ENCODE assay signal across 15 cellular contexts in genomic region chr1:117942293-117942692, GRCh38. TPM values are rescaled to one million over a fixed set of nuclear protein-coding genes. Genes with fewer than 3 reads are reported as not detected.
A peak's percentile ranks its signal among the peaks of the same experiment; 100 is the strongest.
DNase-seq lines count a peak whose midpoint lies in the region; ATAC-seq and TF ChIP-seq lines count a peak whose summit lies in the region.
"Had no signal": no experiment of that assay in that cellular context is flagged by ENCODE, and none has a peak within 500 bp of the region (broad histone marks: within the 10 kb centered on the region; RNA-seq: fewer than 3 reads in every experiment).

No MANE protein-coding gene starts in this region.

- no peak for TF ChIP-seq POLR2A in ovary (IDR thresholded peaks at IDR 0.05)

- peaks cover 89% of the 10 kb centered on the region for H3K36me3 ChIP-seq in osteoblast (ENCODE audit: insufficient read depth, low read length)
- H3K36me3 ChIP-seq in ovary, result no peaks in the 10 kb centered on the region

- intact Hi-C loops in ovary (cut with DNase I), result no loop called here

- H3K4me1 ChIP-seq in osteoblast (ENCODE audit: insufficient read depth, low read length) (peaks cover 3% of the 10 kb centered on the region), ovary (ENCODE audit: insufficient read depth) (no peaks in the 10 kb centered on the region)
- H3K4me1 ChIP-seq: BLaER1 treated with 17β-estradiol and CSF1 and Interleukin-3, amounts not matched to agents 10 nM and 100 nM had no signal

- no peaks in the 10 kb centered on the region for H4K20me1 ChIP-seq in osteoblast (ENCODE audit: insufficient read depth, low read length)

- H2AFZ ChIP-seq in osteoblast (ENCODE audit: low read length), result no peak overlapping the region

- no peak overlapping the region for H3K4me3 ChIP-seq in AG10803 (ENCODE audit: low read length)
- H3K4me3 ChIP-seq in fibroblast of mammary gland (ENCODE audit: control insufficient read depth, low read depth, low read length), result no peak overlapping the region
- no peak overlapping the region for H3K4me3 ChIP-seq in osteoblast (ENCODE audit: insufficient read depth, low read length)
- H3K4me3 ChIP-seq in ovary, result no peak overlapping the region
- H3K4me3 ChIP-seq: BLaER1 treated with 17β-estradiol and CSF1 and Interleukin-3, amounts not matched to agents 10 nM and 100 nM had no signal

- H3K79me2 ChIP-seq in osteoblast (ENCODE audit: insufficient read depth, low read length), result no peaks in the 10 kb centered on the region

- no peaks in the 10 kb centered on the region for H3K9me3 ChIP-seq in osteoblast (ENCODE audit: low read depth, low read length)
- no peaks in the 10 kb centered on the region for H3K9me3 ChIP-seq in ovary
- H3K9me3 ChIP-seq: BLaER1 treated with 17β-estradiol and CSF1 and Interleukin-3, amounts not matched to agents 10 nM and 100 nM had no signal

- TF ChIP-seq EP300 in ovary (IDR thresholded peaks at IDR 0.05), result no peak

- DNase-seq in AG10803 (ENCODE audit: low read depth) (peak; percentile 20), HCEC 1CT (peak; percentile 14), fibroblast of mammary gland (ENCODE audit: low read depth) (peak; percentile 26), osteoblast (ENCODE audit: insufficient read length, low spot score, missing footprints) (peak; percentile 37), ovary (no peak), KG1 (lab: John Stamatoyannopoulos, UW) (no peak), COR-L47 (lab: John Stamatoyannopoulos, UW) (no peak)
- DNase-seq: CD8-positive, alpha-beta T cell; DMS 273 treated with DMSO at 0.1 percent for 48 hours; DMS53; DND-41; EL; H9 had no signal

- H3K27ac ChIP-seq in osteoblast (ENCODE audit: low read depth, low read length) (no peak overlapping the region), ovary (no peak overlapping the region)
- H3K27ac ChIP-seq: BLaER1 treated with 17β-estradiol and CSF1 and Interleukin-3, amounts not matched to agents 10 nM and 100 nM had no signal

- 84 to 98% (median 96%) methylated on average over 2 of the region's 2 CpGs for WGBS in ovary, 3 donors

- H3K27me3 ChIP-seq in osteoblast (ENCODE audit: insufficient read depth, low read length) (no peaks in the 10 kb centered on the region), ovary (no peaks in the 10 kb centered on the region)
- H3K27me3 ChIP-seq: BLaER1 treated with 17β-estradiol and CSF1 and Interleukin-3, amounts not matched to agents 10 nM and 100 nM had no signal

- ATAC-seq in GM19452 (IDR thresholded peaks at IDR 0.05; ENCODE audit: unreplicated experiment), result no peak
- ATAC-seq: CD8-positive, alpha-beta T cell had no signal

- H3K4me2 ChIP-seq in osteoblast (ENCODE audit: insufficient read depth, low read length), result no peak overlapping the region
- H3K4me2 ChIP-seq: BLaER1 treated with 17β-estradiol and CSF1 and Interleukin-3, amounts not matched to agents 10 nM and 100 nM had no signal

- no peak for TF ChIP-seq CTCF in AG10803 (conservative IDR thresholded peaks at IDR 0.05; ENCODE audit: low read length)
- TF ChIP-seq CTCF in fibroblast of mammary gland (conservative IDR thresholded peaks at IDR 0.05; ENCODE audit: control insufficient read depth, insufficient read depth, low read depth, low read length), result no peak
- no peak for TF ChIP-seq CTCF in osteoblast (IDR thresholded peaks at IDR 0.05; ENCODE audit: extremely low read depth, low read depth, low read length)
- TF ChIP-seq CTCF in ovary (IDR thresholded peaks at IDR 0.05), result no peak

RNA-seq across cellular contexts. Expression of gene WDR3, which starts 12.8 kb away (rescaled TPM):
- total RNA-seq in osteoblast (9.1 and 11.2 TPM in 2 replicates), ovary (10 to 100 TPM in 5 of 7 donors, 1 to 10 TPM in 2; 3.6 to 27.5 (median 20.8) TPM)
- polyA plus RNA-seq in ovary, result 10 to 100 TPM in 1 of 2 donors, 1 to 10 TPM in 1; 4.8 to 29.1 TPM

RNA-seq across cellular contexts. Expression of gene GDAP2, which starts 12.9 kb away (rescaled TPM):
- total RNA-seq in osteoblast, result 26.8 and 30.1 TPM in 2 replicates
- 10 to 100 TPM; 12.6 to 29.8 (median 21.2) TPM for total RNA-seq in ovary
- polyA plus RNA-seq in ovary, result 10 to 100 TPM in 1 of 2 donors, 1 to 10 TPM in 1; 2.4 to 12.2 TPM

Comparison
In these comparisons a context has a peak if more than half of its experiments do, and no peak if none do; other contexts are left out.
1. DNase-seq: peak in AG10803 (single experiment), HCEC 1CT (single experiment), fibroblast of mammary gland (single experiment) and osteoblast (single experiment); none in ovary (0 of 5), KG1 (single experiment) and COR-L47 (single experiment).